Comparison of ENCODE assay signal across 9 cellular contexts in genomic region chr7:27165089-27165654, GRCh38. TPM values are rescaled to one million over a fixed set of nuclear protein-coding genes. Genes with fewer than 3 reads are reported as not detected.
A peak's percentile ranks its signal among the peaks of the same experiment; 100 is the strongest.
DNase-seq lines count a peak whose midpoint lies in the region.
"Had no signal": no experiment of that assay in that cellular context is flagged by ENCODE, and none has a peak within 500 bp of the region (broad histone marks: within the 10 kb centered on the region; RNA-seq: fewer than 3 reads in every experiment).

Gene HOXA9, minus strand, starts transcription at chr7:27165537. Its CDS starts 80 bp downstream, at chr7:27165457.

- H3K4me3 ChIP-seq in skeletal muscle satellite cell (ENCODE audit: low read length) = peak within 1 kb of the TSS; percentile 88
- H3K4me3 ChIP-seq: SK-N-MC had no signal

- H3K9me3 ChIP-seq in skeletal muscle satellite cell (replicated peaks; ENCODE audit: low read length) = no peaks in the 10 kb centered on the region
- H3K9me3 ChIP-seq: right lobe of liver had no signal

- peaks cover 9% of the 10 kb centered on the region for H3K36me3 ChIP-seq in skeletal muscle satellite cell (ENCODE audit: insufficient read depth, low read length)
- H3K36me3 ChIP-seq: right lobe of liver had no signal

- peak within 1 kb of the TSS; percentile 97 for H3K9ac ChIP-seq in skeletal muscle satellite cell (ENCODE audit: low read depth, low read length)

- H3K4me1 ChIP-seq in skeletal muscle satellite cell (ENCODE audit: control insufficient read depth, insufficient read depth, low read length) = peaks cover 43% of the 10 kb centered on the region

- no peaks in the 10 kb centered on the region for H3K27me3 ChIP-seq in skeletal muscle satellite cell (ENCODE audit: control insufficient read depth, insufficient read depth, low read length)

- DNase-seq in GOT3 (lab: John Stamatoyannopoulos, UW) (peak; percentile 74), SKM-1 (lab: John Stamatoyannopoulos, UW; ENCODE audit: unreplicated experiment) (peak; percentile 71), glomerular visceral epithelial cell (ENCODE audit: extremely low spot score) (peak; percentile 94), COLO829 (ENCODE audit: low spot score) (no peak), NCI-H1694 (lab: John Stamatoyannopoulos, UW) (no peak)
- DNase-seq in effector CD4-positive, alpha-beta T cell = no peak

- H3K4me2 ChIP-seq in skeletal muscle satellite cell (ENCODE audit: low read length) = peak within 1 kb of the TSS; percentile 98

RNA-seq across cellular contexts. Expression of gene HOXA9, which starts in this region (rescaled TPM):
- 14.6 and 20.3 TPM in 2 replicates for total RNA-seq in skeletal muscle satellite cell (2012; rRNA removed)

Comparison
In these comparisons a context has a peak if more than half of its experiments do, and no peak if none do; other contexts are left out.
1. DNase-seq: peak in GOT3 (single experiment), SKM-1 (single experiment) and glomerular visceral epithelial cell (single experiment); none in COLO829 (single experiment), NCI-H1694 (single experiment) and effector CD4-positive, alpha-beta T cell (single experiment).